In genomic region chr1:160101037-160101716, GRCh38 we compare ENCODE assay signal across 8 cellular contexts. TPM values are rescaled to one million over a fixed set of nuclear protein-coding genes. Genes with fewer than 3 reads are reported as not detected.
A peak's percentile ranks its signal among the peaks of the same experiment; 100 is the strongest.
DNase-seq lines count a peak whose midpoint lies in the region; ATAC-seq and TF ChIP-seq lines count a peak whose summit lies in the region.

No MANE protein-coding gene starts in this region.

- H3K36me3 ChIP-seq in trophoblast cell (ENCODE audit: control insufficient read depth in 1 of 2, insufficient read depth in 2 of 2, low read length in 2 of 2) (no peaks in the 10 kb centered on the region), tibial artery (no peaks in the 10 kb centered on the region)

- H2BK5ac ChIP-seq in trophoblast cell (ENCODE audit: low read depth, low read length, poor library complexity), result no peak overlapping the region

- peak; percentile 97 to 98 for TF ChIP-seq CTCF in tibial artery (IDR thresholded peaks at IDR 0.05)

- no peak overlapping the region for H4K91ac ChIP-seq in trophoblast cell (ENCODE audit: low read depth, low read length)

- H2AFZ ChIP-seq in trophoblast cell (ENCODE audit: insufficient read depth, low read length, poor library complexity), result no peak overlapping the region

- H3K27ac Mint-ChIP-seq in activated naive CD4-positive, alpha-beta T cell treated with anti-CD3 and anti-CD28 coated beads, Interleukin-2, amount 10 ng/mL, durations not matched to agents 7 days and 5 days, result peak overlapping the region; percentile 58

- H3K9me3 ChIP-seq in trophoblast cell (ENCODE audit: insufficient read depth, low read depth, low read length) (no peaks in the 10 kb centered on the region), tibial artery (no peaks in the 10 kb centered on the region)

- WGBS in trophoblast cell (ENCODE audit: extremely low coverage, insufficient coverage, insufficient read length), result no CpG with 5 or more reads among the region's 13 CpGs

- H3K9me3 Mint-ChIP-seq in activated naive CD4-positive, alpha-beta T cell treated with anti-CD3 and anti-CD28 coated beads, Interleukin-2, amount 10 ng/mL, durations not matched to agents 7 days and 5 days, result no peaks in the 10 kb centered on the region

- peaks cover 7% of the 10 kb centered on the region for H3K36me3 Mint-ChIP-seq in activated naive CD4-positive, alpha-beta T cell treated with anti-CD3 and anti-CD28 coated beads, Interleukin-2, amount 10 ng/mL, durations not matched to agents 7 days and 5 days

- peaks cover 2% of the 10 kb centered on the region for H3K79me1 ChIP-seq in trophoblast cell (ENCODE audit: low read length)

- no peak overlapping the region for H3K14ac ChIP-seq in trophoblast cell (ENCODE audit: low read length)

- H3K4me1 ChIP-seq in trophoblast cell (ENCODE audit: control insufficient read depth in 1 of 2, insufficient read depth in 2 of 2, low read length in 2 of 2) (peaks cover 18 to 20% of the 10 kb centered on the region in 2 experiments), tibial artery (peaks cover 0 to 61% (median 58%) of the 10 kb centered on the region in 4 donors)

- H3K4me3 Mint-ChIP-seq in activated naive CD4-positive, alpha-beta T cell treated with anti-CD3 and anti-CD28 coated beads, Interleukin-2, amount 10 ng/mL, durations not matched to agents 7 days and 5 days, result no peak overlapping the region

- peaks cover 16% of the 10 kb centered on the region for H3K27me3 Mint-ChIP-seq in activated naive CD4-positive, alpha-beta T cell treated with anti-CD3 and anti-CD28 coated beads, Interleukin-2, amount 10 ng/mL, durations not matched to agents 7 days and 5 days

- intact Hi-C loops in tibial artery (cut with DNase I; ENCODE audit: low total_unique reads), result loop anchor here (5.0 to 10.0 kb wide), 2 partner anchors 116 to 154 kb away; no protein-coding TSS in a partner anchor

- H2AK5ac ChIP-seq in trophoblast cell (ENCODE audit: low read length), result no peak overlapping the region

- peaks cover 44% of the 10 kb centered on the region for H3K4me1 Mint-ChIP-seq in activated naive CD4-positive, alpha-beta T cell treated with anti-CD3 and anti-CD28 coated beads, Interleukin-2, amount 10 ng/mL, durations not matched to agents 7 days and 5 days

- H3K4ac ChIP-seq in trophoblast cell (ENCODE audit: low read depth, low read length), result no peak overlapping the region

- H3K27me3 ChIP-seq in trophoblast cell (ENCODE audit: insufficient read depth, low read length) (no peaks in the 10 kb centered on the region), tibial artery (no peaks in the 10 kb centered on the region)

- no peak overlapping the region for H3K23ac ChIP-seq in trophoblast cell (ENCODE audit: low read length)

- ATAC-seq in GM19351 (IDR thresholded peaks at IDR 0.05; ENCODE audit: unreplicated experiment), result peak; percentile 35

- CTCF ChIA-PET in activated naive CD4-positive, alpha-beta T cell treated with anti-CD3 and anti-CD28 coated beads, Interleukin-2, amount 10 ng/mL, durations not matched to agents 7 days and 5 days (lab: Charles Lee), result interaction anchor here (0.7 to 5.6 kb wide), 31 partner anchors 9 to 315 kb away, joined by 3 to 64 read pairs (median 4); partner anchors contain the start of gene KCNJ9

- no peaks in the 10 kb centered on the region for H3K79me2 ChIP-seq in trophoblast cell (ENCODE audit: control insufficient read depth, insufficient read depth, low read length, poor library complexity)

- H3K27ac ChIP-seq in trophoblast cell (ENCODE audit: low read depth, low read length) (no peak overlapping the region), tibial artery (peak overlapping the region; percentile 96 to 99)

- H3K9ac ChIP-seq in trophoblast cell (ENCODE audit: low read length), result no peak overlapping the region

- H3K4me3 ChIP-seq in trophoblast cell (ENCODE audit: low read depth, low read length) (peak overlapping the region; percentile 14), tibial artery (no peak overlapping the region)

- no peak overlapping the region for H2BK120ac ChIP-seq in trophoblast cell (ENCODE audit: insufficient read depth, low read length, poor library complexity)

- H4K8ac ChIP-seq in trophoblast cell (ENCODE audit: low read depth, low read length), result no peak overlapping the region

- DNase-seq in AG08396 (ENCODE audit: low spot score) (peak; percentile 88), NCI-H1417 (lab: John Stamatoyannopoulos, UW) (peak; percentile 71 to 87 (median 86)), SKM-1 (lab: John Stamatoyannopoulos, UW; ENCODE audit: unreplicated experiment) (peak; percentile 80), glomerular visceral epithelial cell (ENCODE audit: extremely low spot score) (peak; percentile 78), trophoblast cell (peak; percentile 33 to 73), tibial artery (peak; percentile 73 to 92)
- DNase-seq in activated naive CD4-positive, alpha-beta T cell treated with anti-CD3 and anti-CD28 coated beads, Interleukin-2, amount 10 ng/mL, durations not matched to agents 7 days and 5 days, result peak; percentile 76

- no peak overlapping the region for H3K18ac ChIP-seq in trophoblast cell (ENCODE audit: low read length)

- H2BK12ac ChIP-seq in trophoblast cell (ENCODE audit: low read length), result no peak overlapping the region

- peak overlapping the region; percentile 43 for H3K4me2 ChIP-seq in trophoblast cell (ENCODE audit: low read length)

- no peak overlapping the region for H4K12ac ChIP-seq in trophoblast cell (ENCODE audit: low read depth, low read length)

RNA-seq across cellular contexts. Expression of gene IGSF8, which starts 2.8 kb away (rescaled TPM):
- polyA plus RNA-seq in trophoblast cell (2013), result 15.2 and 17.0 TPM in 2 replicates

RNA-seq across cellular contexts. Expression of gene ATP1A2, which starts 14.4 kb away (rescaled TPM):
- not detected in 2 replicates for polyA plus RNA-seq in trophoblast cell (2013)

RNA-seq across cellular contexts. Expression of gene KCNJ9, which starts 19.8 kb away (rescaled TPM):
- not detected in 2 replicates for polyA plus RNA-seq in trophoblast cell (2013)

RNA-seq across cellular contexts. Expression of gene KCNJ10, which starts 31.2 kb away (rescaled TPM):
- polyA plus RNA-seq in trophoblast cell (2013), result 0.08 and 0.14 TPM in 2 replicates

RNA-seq across cellular contexts. Expression of gene ATP1A4, which starts 50.2 kb away (rescaled TPM):
- 27.2 and 30.9 TPM in 2 replicates for polyA plus RNA-seq in trophoblast cell (2013)
